26 cellular contexts compared by ENCODE assay signal in genomic region chr2:112529751-112530150, GRCh38. TPM values are rescaled to one million over a fixed set of nuclear protein-coding genes. Genes with fewer than 3 reads are reported as not detected.
DNase-seq lines count a peak whose midpoint lies in the region; ATAC-seq and TF ChIP-seq lines count a peak whose summit lies in the region.
"Had no signal": no experiment of that assay in that cellular context is flagged by ENCODE, and none has a peak within 500 bp of the region (broad histone marks: within the 10 kb centered on the region; RNA-seq: fewer than 3 reads in every experiment).

No MANE protein-coding gene starts in this region.

- H3K9me3 ChIP-seq in BLaER1 treated with 17β-estradiol and CSF1 and Interleukin-3, amounts not matched to agents 10 nM and 100 nM (replicated peaks in 1 of 11), result no peaks in the 10 kb centered on the region
- H3K9me3 ChIP-seq in upper lobe of left lung, result no peaks in the 10 kb centered on the region
- H3K9me3 ChIP-seq: breast epithelium, colonic mucosa, esophagus squamous epithelium, gastrocnemius medialis, vagina had no signal

- H4K20me1 ChIP-seq in BLaER1 treated with 17β-estradiol and CSF1 and Interleukin-3, amounts not matched to agents 10 nM and 100 nM, result peaks cover 0 to 22% (median 0%) of the 10 kb centered on the region in 11 experiments; a peak in 3 of 22 replicates

- TF ChIP-seq CTCF in upper lobe of left lung (IDR thresholded peaks at IDR 0.05) (no peak), lower leg skin (IDR thresholded peaks at IDR 0.05) (no peak)

- DNase-seq in MV-4-11 (lab: John Stamatoyannopoulos, UW) (peak; percentile 82), caudate nucleus (lab: John Stamatoyannopoulos, UW) (peak in 1 of 61 donors; percentile 6), midbrain (lab: John Stamatoyannopoulos, UW) (peak; percentile 37), upper lobe of left lung (no peak), lower leg skin (ENCODE audit: low spot score in 2 of 2) (no peak), GM19238 (ENCODE audit: insufficient read length, low spot score) (no peak), OCI-M1 (lab: John Stamatoyannopoulos, UW) (no peak)
- DNase-seq: activated naive CD4-positive, alpha-beta T cell treated with anti-CD3 and anti-CD28 coated beads for 36 hours; activated T-cell treated with anti-CD3 and anti-CD28 coated beads, Interleukin-2, amount 50 U/mL, for 72 hours; CD4-positive, alpha-beta T cell; colonic mucosa; DMS153; esophagus squamous epithelium; gastrocnemius medialis; HFFc6; IMR-90; mammary epithelial cell; NCI-H1436 treated with DMSO at 0.1 percent for 48 hours; nucleus accumbens; small intestine; stimulated activated CD4-positive, alpha-beta T cell treated with anti-CD3 and anti-CD28 coated beads, Interleukin-1b, Interleukin-23, amount 100 ng/mL, for 48 hours; WERI-Rb-1 had no signal

- TF ChIP-seq EP300 in upper lobe of left lung (IDR thresholded peaks at IDR 0.05), result no peak

- H3K4me1 ChIP-seq in BLaER1 treated with 17β-estradiol and CSF1 and Interleukin-3, amounts not matched to agents 10 nM and 100 nM, result peaks cover 3 to 29% (median 23%) of the 10 kb centered on the region in 10 experiments; a peak in 17 of 20 replicates
- H3K4me1 ChIP-seq in upper lobe of left lung, result no peaks in the 10 kb centered on the region
- H3K4me1 ChIP-seq: breast epithelium, colonic mucosa, esophagus squamous epithelium, gastrocnemius medialis, vagina had no signal

- no peak for ATAC-seq in upper lobe of left lung (ENCODE audit: low FRiP score in 2 of 2)
- ATAC-seq: activated T-cell treated with anti-CD3 and anti-CD28 coated beads, Interleukin-2, amount 50 U/mL, for 72 hours; gastrocnemius medialis; GM23338 had no signal

- H3K27me3 ChIP-seq in BLaER1 treated with 17β-estradiol and CSF1 and Interleukin-3, amounts not matched to agents 10 nM and 100 nM, result no peaks in the 10 kb centered on the region
- no peaks in the 10 kb centered on the region for H3K27me3 ChIP-seq in upper lobe of left lung
- H3K27me3 ChIP-seq: breast epithelium, colonic mucosa, esophagus squamous epithelium, gastrocnemius medialis, vagina had no signal

- peak overlapping the region in 1 of 11 experiments; percentile 22; a peak in 1 of 22 replicates for H3K9ac ChIP-seq in BLaER1 treated with 17β-estradiol and CSF1 and Interleukin-3, amounts not matched to agents 10 nM and 100 nM

- H3K4me3 ChIP-seq in BLaER1 treated with 17β-estradiol and CSF1 and Interleukin-3, amounts not matched to agents 10 nM and 100 nM, result no peak overlapping the region
- H3K4me3 ChIP-seq in upper lobe of left lung (no peak overlapping the region), lower leg skin (ENCODE audit: low read depth, poor library complexity, severe bottlenecking) (no peak overlapping the region)
- H3K4me3 ChIP-seq: breast epithelium, colonic mucosa, esophagus squamous epithelium, gastrocnemius medialis, GM23338, vagina had no signal

- 75 to 76% methylated on average over 4 of the region's 4 CpGs for WGBS in upper lobe of left lung, 2 donors
- WGBS in lower leg skin, 2 donors, result 78 to 84% methylated on average over 4 of the region's 4 CpGs

- H3K27ac ChIP-seq in BLaER1 treated with 17β-estradiol and CSF1 and Interleukin-3, amounts not matched to agents 10 nM and 100 nM, result peak overlapping the region in 3 of 11 experiments; percentile 5 to 21 (median 10); a peak in 3 of 22 replicates
- H3K27ac ChIP-seq in caudate nucleus (ENCODE audit: low read depth, low read length) (peak overlapping the region; percentile 45), upper lobe of left lung (no peak overlapping the region)
- H3K27ac ChIP-seq: breast epithelium, colonic mucosa, esophagus squamous epithelium, gastrocnemius medialis, vagina, WERI-Rb-1 had no signal

- H3K36me3 ChIP-seq in BLaER1 treated with 17β-estradiol and CSF1 and Interleukin-3, amounts not matched to agents 10 nM and 100 nM, result peaks cover 54 to 64% (median 58%) of the 10 kb centered on the region in 11 experiments
- H3K36me3 ChIP-seq in upper lobe of left lung, result peaks cover 5 to 33% (median 18%) of the 10 kb centered on the region in 4 donors
- H3K36me3 ChIP-seq: breast epithelium, colonic mucosa had no signal

- intact Hi-C loops in lower leg skin (cut with DNase I; ENCODE audit: low total_unique reads), result no loop called here

- TF ChIP-seq POLR2A in upper lobe of left lung (IDR thresholded peaks at IDR 0.05) (no peak), lower leg skin (IDR thresholded peaks at IDR 0.05) (no peak)

- H3K4me2 ChIP-seq in BLaER1 treated with 17β-estradiol and CSF1 and Interleukin-3, amounts not matched to agents 10 nM and 100 nM, result peak overlapping the region in 7 of 11 experiments; percentile 5 to 77 (median 57); a peak in 13 of 22 replicates
- H3K4me2 ChIP-seq: GM23338 had no signal

RNA-seq across cellular contexts. Expression of gene POLR1B, which starts 12.5 kb away (rescaled TPM):
- total RNA-seq in upper lobe of left lung, result 10 to 100 TPM in 5 of 6 donors, 1 to 10 TPM in 1; 6.7 to 22.5 (median 14.6) TPM
- 10 to 100 TPM; 12.4 to 17.0 (median 16.1) TPM for total RNA-seq in lower leg skin

RNA-seq across cellular contexts. Expression of gene TTL, which starts 47.8 kb away (rescaled TPM):
- total RNA-seq in upper lobe of left lung, result 10 to 100 TPM; 11.5 to 45.4 (median 27.8) TPM
- total RNA-seq in lower leg skin, result 10 to 100 TPM; 14.8 to 25.5 (median 21.2) TPM

RNA-seq across cellular contexts. Expression of gene CHCHD5, which starts 54.7 kb away (rescaled TPM):
- 10 to 100 TPM; 13.6 to 44.9 (median 25.4) TPM for total RNA-seq in upper lobe of left lung
- total RNA-seq in lower leg skin, result 10 to 100 TPM; 12.4 to 26.8 (median 24.1) TPM

Comparison
In these comparisons a context has a peak if more than half of its experiments do, and no peak if none do; other contexts are left out.
1. DNase-seq: peak in MV-4-11 (single experiment) and midbrain (single experiment); none in upper lobe of left lung (0 of 2), lower leg skin (0 of 2), GM19238 (single experiment) and OCI-M1 (single experiment).